In the genomic region with DNA sequence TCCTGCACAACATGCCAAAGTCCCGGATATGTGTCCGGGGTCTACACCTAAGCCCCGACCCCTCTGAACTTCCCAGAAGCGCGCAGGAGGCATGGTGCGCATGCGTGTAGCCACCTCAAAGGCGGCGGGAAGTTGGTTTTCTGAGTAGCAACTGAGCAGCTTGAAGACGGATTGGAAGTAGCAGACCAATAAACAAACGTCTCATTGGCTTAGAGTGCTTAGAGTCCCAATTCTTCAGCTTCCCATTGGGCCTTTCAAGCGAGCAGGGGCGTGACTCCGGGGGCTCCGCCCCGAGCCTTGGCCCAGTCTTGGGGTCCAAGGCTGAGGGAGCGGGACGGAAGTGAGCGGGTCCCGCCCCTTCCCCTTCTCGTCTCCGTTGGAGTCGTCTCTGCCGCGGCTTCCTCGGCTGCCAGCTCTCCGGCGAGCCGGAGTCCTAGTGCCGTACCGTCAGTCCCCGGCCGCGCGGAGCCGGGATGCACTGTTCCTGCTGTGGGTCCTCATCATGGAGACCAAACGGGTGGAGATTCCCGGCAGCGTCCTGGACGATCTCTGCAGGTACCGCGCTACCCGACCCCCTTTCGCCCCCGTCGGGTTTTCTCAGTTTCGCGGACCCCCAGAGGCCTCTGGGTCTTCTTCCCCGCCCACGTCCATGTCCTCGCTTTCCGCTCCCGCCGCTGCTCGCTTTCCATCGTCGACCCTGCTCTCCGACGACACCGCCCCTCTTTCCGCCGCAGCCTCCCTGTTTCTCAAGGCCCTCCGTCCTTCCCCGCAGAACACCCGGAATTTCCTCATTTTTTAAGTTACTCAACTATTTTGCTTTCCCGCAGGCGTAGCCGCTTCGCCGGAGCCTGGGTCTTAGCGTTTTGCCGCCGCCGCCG, we compare ENCODE assay signal across 8 cellular contexts. TPM values are rescaled to one million over a fixed set of nuclear protein-coding genes. Genes with fewer than 3 reads are reported as not detected.
DNase-seq lines count a peak whose midpoint lies in the region; ATAC-seq, FAIRE-seq and TF ChIP-seq lines count a peak whose summit lies in the region.

A gene (plus strand): TSS at position 367 of the 878 bp plus-strand sequence. CDS start 136 bp downstream, at position 503.

- peaks cover 33% of the 10 kb centered on the region for H4K20me1 ChIP-seq in Loucy (ENCODE audit: insufficient read depth, low read length, poor library complexity, severe bottlenecking)

- H3K4me2 ChIP-seq in Loucy (ENCODE audit: low read depth, low read length, poor library complexity, severe bottlenecking) = peak within 1 kb of the TSS; percentile 93

- peaks cover 0 to 12% (median 0%) of the 10 kb centered on the region in 3 donors for H3K36me3 Mint-ChIP-seq in naive thymus-derived CD8-positive, alpha-beta T cell

- H3K27me3 Mint-ChIP-seq in naive thymus-derived CD8-positive, alpha-beta T cell = no peaks in the 10 kb centered on the region

- no peaks in the 10 kb centered on the region for H3K9me2 ChIP-seq in Loucy (replicated peaks; ENCODE audit: low read depth, low read length)

- peaks cover 34% of the 10 kb centered on the region for H3K4me1 ChIP-seq in Loucy (ENCODE audit: insufficient read depth, low read length, poor library complexity, severe bottlenecking)

- H2AFZ ChIP-seq in Loucy (ENCODE audit: low read length) = peak within 1 kb of the TSS; percentile 78

- POLR2A ChIA-PET in naive thymus-derived CD8-positive, alpha-beta T cell (lab: Charles Lee) = interaction anchor here (0.6 to 2.8 kb wide), 18 partner anchors 9 to 537 kb away, joined by 3 to 44 read pairs (median 6); a partner anchor contains a TSS

- H3K27ac Mint-ChIP-seq in naive thymus-derived CD8-positive, alpha-beta T cell = peak within 1 kb of the TSS; percentile 90 to 98 (median 97)

- H3K9me3 Mint-ChIP-seq in naive thymus-derived CD8-positive, alpha-beta T cell = no peaks in the 10 kb centered on the region

- H3K4me3 Mint-ChIP-seq in naive thymus-derived CD8-positive, alpha-beta T cell = peak within 1 kb of the TSS; percentile 96 to 100 (median 100)

- H3K36me3 ChIP-seq in Loucy (ENCODE audit: insufficient read depth, low read length) = no peaks in the 10 kb centered on the region

- H3K9me3 ChIP-seq in Loucy (ENCODE audit: insufficient read depth, low read depth, low read length) = no peaks in the 10 kb centered on the region

- H3K27me3 ChIP-seq in Loucy (ENCODE audit: insufficient read depth, low read length, poor library complexity, severe bottlenecking) = no peaks in the 10 kb centered on the region

- ATAC-seq in naive thymus-derived CD8-positive, alpha-beta T cell = peak; percentile 93 to 94

- H3K9ac ChIP-seq in Loucy (ENCODE audit: low read depth, low read length, poor library complexity, severe bottlenecking) = peak within 1 kb of the TSS; percentile 92

- DNase-seq in EL = peak; percentile 99
- peak; percentile 86 for DNase-seq in H54 (ENCODE audit: insufficient read length, low spot score)
- peak; percentile 90 for DNase-seq in activated T-helper 9 cell treated with anti-CD3 and anti-CD28 coated beads, Interleukin-2, amount 50 U/mL, for 16 hours (ENCODE audit: low read depth)
- DNase-seq in fibroblast of mammary gland (ENCODE audit: low read depth) = peak; percentile 100
- DNase-seq in naive thymus-derived CD8-positive, alpha-beta T cell = peak; percentile 84 to 97 (median 96)
- DNase-seq in stimulated activated naive CD4-positive, alpha-beta T cell (lab: John Stamatoyannopoulos, UW) = peak; percentile 91 to 97 (median 94)

- peak; percentile 95 for FAIRE-seq in H54 (lab: Jason Lieb, UNC)

- no peaks in the 10 kb centered on the region for H3F3A ChIP-seq in Loucy (ENCODE audit: low read depth)

- peak within 1 kb of the TSS; percentile 94 for H3K4me3 ChIP-seq in Loucy (ENCODE audit: low read length, poor library complexity, severe bottlenecking)
- H3K4me3 ChIP-seq in fibroblast of mammary gland (ENCODE audit: control insufficient read depth, low read depth, low read length) = peak within 1 kb of the TSS; percentile 93

- TF ChIP-seq POLR2A in H54 (IDR thresholded peaks at IDR 0.05; ENCODE audit: low read depth, low read length) (peak; percentile 92), Raji (IDR thresholded peaks at IDR 0.05; ENCODE audit: insufficient read depth, low read depth, low read length) (peak; percentile 93)

- H3K4me1 Mint-ChIP-seq in naive thymus-derived CD8-positive, alpha-beta T cell = peaks cover 13 to 51% (median 46%) of the 10 kb centered on the region in 4 donors

- TF ChIP-seq CTCF in Loucy (conservative IDR thresholded peaks at IDR 0.05; ENCODE audit: low read length) = no peak
- no peak for TF ChIP-seq CTCF in fibroblast of mammary gland (conservative IDR thresholded peaks at IDR 0.05; ENCODE audit: control insufficient read depth, insufficient read depth, low read depth, low read length)

- peaks cover 49% of the 10 kb centered on the region for H3K79me2 ChIP-seq in Loucy (ENCODE audit: insufficient read depth, low read length)

RNA-seq across cellular contexts. Expression of the gene that starts here (rescaled TPM):
- 10 to 100 TPM; 65.1 to 67.9 TPM for total RNA-seq in naive thymus-derived CD8-positive, alpha-beta T cell
- polyA plus RNA-seq in naive thymus-derived CD8-positive, alpha-beta T cell = 10 to 100 TPM; 48.3 to 53.0 (median 50.7) TPM

Comparison
In these comparisons a context has a peak if more than half of its experiments do, and no peak if none do; other contexts are left out.
1. Peak in every context shown above with its lines: DNase-seq, ATAC-seq and H3K4me3 ChIP-seq.